10 cellular contexts compared by ENCODE assay signal in the genomic region with DNA sequence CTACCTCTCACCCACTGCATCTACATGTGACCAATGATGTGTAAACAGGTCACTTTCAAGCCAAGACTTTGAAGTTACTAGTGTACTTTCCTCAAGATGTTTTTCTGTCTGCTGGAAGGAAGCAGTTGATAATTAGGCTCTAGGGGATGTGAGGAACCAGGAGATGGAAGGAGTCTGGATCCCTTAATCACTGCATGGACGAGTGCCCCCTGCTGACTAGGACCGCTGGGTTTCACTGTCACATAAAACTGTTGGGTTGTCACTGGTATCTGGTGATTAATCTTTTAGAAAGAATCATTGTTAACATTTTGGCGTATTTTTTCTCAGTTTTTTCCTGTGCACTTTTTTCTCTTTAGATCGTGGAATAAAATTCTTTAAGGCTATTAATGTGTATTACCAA.
DNase-seq lines count a peak whose midpoint lies in the region; ATAC-seq and TF ChIP-seq lines count a peak whose summit lies in the region.
"Had no signal": no experiment of that assay in that cellular context is flagged by ENCODE, and none has a peak within 500 bp of the region (broad histone marks: within the 10 kb centered on the region; RNA-seq: fewer than 3 reads in every experiment).

No MANE protein-coding gene starts in this region.

- H3K9me3 ChIP-seq in OCI-LY3 (ENCODE audit: insufficient read depth, low read length): no peaks in the 10 kb centered on the region
- no peaks in the 10 kb centered on the region for H3K9me3 ChIP-seq in testis

- no peak overlapping the region for H3K27ac Mint-ChIP-seq in activated CD8-positive, alpha-beta T cell treated with anti-CD3 and anti-CD28 coated beads for 36 hours
- H3K27ac Mint-ChIP-seq in activated CD8-positive, alpha-beta T cell treated with anti-CD3 and anti-CD28 coated beads, Interleukin-2, amount 10 ng/mL, durations not matched to agents 7 days and 5 days: no peak overlapping the region
- H3K27ac Mint-ChIP-seq: CD14-positive monocyte, memory B cell had no signal

- peak; percentile 13 for DNase-seq in activated CD8-positive, alpha-beta T cell treated with anti-CD3 and anti-CD28 coated beads for 36 hours
- DNase-seq in activated CD8-positive, alpha-beta T cell treated with anti-CD3 and anti-CD28 coated beads, Interleukin-2, amount 10 ng/mL, durations not matched to agents 7 days and 5 days: no peak
- peak; percentile 42 for DNase-seq in fibroblast of mammary gland (ENCODE audit: low read depth)
- DNase-seq in testis: peak; percentile 33
- DNase-seq in stimulated activated naive CD4-positive, alpha-beta T cell (lab: John Stamatoyannopoulos, UW): no peak
- DNase-seq in DMS79 (lab: John Stamatoyannopoulos, UW): no peak

- 68 to 70% methylated on average over 4 of the region's 4 CpGs for WGBS in testis, 2 donors

- no peaks in the 10 kb centered on the region for H4K20me1 ChIP-seq in OCI-LY3 (ENCODE audit: insufficient read depth, low read length)

- H3K36me3 Mint-ChIP-seq in activated CD8-positive, alpha-beta T cell treated with anti-CD3 and anti-CD28 coated beads for 36 hours (ENCODE audit: low read depth): no peaks in the 10 kb centered on the region
- no peaks in the 10 kb centered on the region for H3K36me3 Mint-ChIP-seq in activated CD8-positive, alpha-beta T cell treated with anti-CD3 and anti-CD28 coated beads, Interleukin-2, amount 10 ng/mL, durations not matched to agents 7 days and 5 days (ENCODE audit: low read depth)
- H3K36me3 Mint-ChIP-seq: CD14-positive monocyte had no signal

- no peaks in the 10 kb centered on the region for H3K27me3 ChIP-seq in OCI-LY3 (ENCODE audit: low read depth, low read length)
- H3K27me3 ChIP-seq in testis: no peaks in the 10 kb centered on the region

- H3K4me1 ChIP-seq in OCI-LY3 (ENCODE audit: low read length): no peaks in the 10 kb centered on the region
- no peaks in the 10 kb centered on the region for H3K4me1 ChIP-seq in testis

- POLR2A ChIA-PET in activated CD8-positive, alpha-beta T cell treated with anti-CD3 and anti-CD28 coated beads for 36 hours (lab: Charles Lee): no interaction called here
- POLR2A ChIA-PET in activated CD8-positive, alpha-beta T cell treated with anti-CD3 and anti-CD28 coated beads, Interleukin-2, amount 10 ng/mL, durations not matched to agents 7 days and 5 days (lab: Charles Lee): no interaction called here

- intact Hi-C loops in activated CD8-positive, alpha-beta T cell treated with anti-CD3 and anti-CD28 coated beads for 36 hours (cut with micrococcal nuclease): no loop called here
- intact Hi-C loops in testis (cut with DNase I; ENCODE audit: low total_unique reads): no loop called here

- no peaks in the 10 kb centered on the region for H3K36me3 ChIP-seq in OCI-LY3 (replicated peaks; ENCODE audit: low read depth, low read length)
- no peaks in the 10 kb centered on the region for H3K36me3 ChIP-seq in testis (ENCODE audit: low read depth, missing control alignments)

- H3K27ac ChIP-seq in OCI-LY3 (ENCODE audit: low read length): no peak overlapping the region
- H3K27ac ChIP-seq in testis: no peak overlapping the region

- H3K4me3 Mint-ChIP-seq in activated CD8-positive, alpha-beta T cell treated with anti-CD3 and anti-CD28 coated beads for 36 hours: no peak overlapping the region
- no peak overlapping the region for H3K4me3 Mint-ChIP-seq in activated CD8-positive, alpha-beta T cell treated with anti-CD3 and anti-CD28 coated beads, Interleukin-2, amount 10 ng/mL, durations not matched to agents 7 days and 5 days
- H3K4me3 Mint-ChIP-seq: CD14-positive monocyte, memory B cell had no signal

- TF ChIP-seq CTCF in activated CD8-positive, alpha-beta T cell treated with anti-CD3 and anti-CD28 coated beads for 36 hours (IDR thresholded peaks at IDR 0.05): no peak
- peak; percentile 31 for TF ChIP-seq CTCF in OCI-LY3 (IDR thresholded peaks at IDR 0.05; ENCODE audit: low read depth, low read length)
- TF ChIP-seq CTCF in fibroblast of mammary gland (conservative IDR thresholded peaks at IDR 0.05; ENCODE audit: control insufficient read depth, insufficient read depth, low read depth, low read length): peak; percentile 53
- TF ChIP-seq CTCF in testis (IDR thresholded peaks at IDR 0.05): peak in 1 of 3 experiments; percentile 14

- H3K9me3 Mint-ChIP-seq in activated CD8-positive, alpha-beta T cell treated with anti-CD3 and anti-CD28 coated beads for 36 hours: no peaks in the 10 kb centered on the region
- H3K9me3 Mint-ChIP-seq in activated CD8-positive, alpha-beta T cell treated with anti-CD3 and anti-CD28 coated beads, Interleukin-2, amount 10 ng/mL, durations not matched to agents 7 days and 5 days (ENCODE audit: insufficient read depth): no peaks in the 10 kb centered on the region

- no peaks in the 10 kb centered on the region for H3K79me2 ChIP-seq in OCI-LY3 (ENCODE audit: low read length)

- H3K27me3 Mint-ChIP-seq in activated CD8-positive, alpha-beta T cell treated with anti-CD3 and anti-CD28 coated beads for 36 hours: no peaks in the 10 kb centered on the region
- peaks cover 7% of the 10 kb centered on the region for H3K27me3 Mint-ChIP-seq in activated CD8-positive, alpha-beta T cell treated with anti-CD3 and anti-CD28 coated beads, Interleukin-2, amount 10 ng/mL, durations not matched to agents 7 days and 5 days (ENCODE audit: low read depth)

- no peak for TF ChIP-seq POLR2A in testis (IDR thresholded peaks at IDR 0.05)

- no peak for ATAC-seq in activated CD8-positive, alpha-beta T cell treated with anti-CD3 and anti-CD28 coated beads for 36 hours
- no peak for ATAC-seq in activated CD8-positive, alpha-beta T cell treated with anti-CD3 and anti-CD28 coated beads, Interleukin-2, amount 10 ng/mL, durations not matched to agents 7 days and 5 days
- no peak for ATAC-seq in HG03108 (IDR thresholded peaks at IDR 0.05; ENCODE audit: unreplicated experiment)

- no peaks in the 10 kb centered on the region for H3K4me1 Mint-ChIP-seq in activated CD8-positive, alpha-beta T cell treated with anti-CD3 and anti-CD28 coated beads for 36 hours (ENCODE audit: low read depth)
- H3K4me1 Mint-ChIP-seq in activated CD8-positive, alpha-beta T cell treated with anti-CD3 and anti-CD28 coated beads, Interleukin-2, amount 10 ng/mL, durations not matched to agents 7 days and 5 days (ENCODE audit: low read depth): no peaks in the 10 kb centered on the region
- H3K4me1 Mint-ChIP-seq: CD14-positive monocyte, memory B cell had no signal

- H3K4me3 ChIP-seq in OCI-LY3 (ENCODE audit: low read length) (no peak overlapping the region), fibroblast of mammary gland (ENCODE audit: control insufficient read depth, low read depth, low read length) (no peak overlapping the region), testis (no peak overlapping the region)

- CTCF ChIA-PET in activated CD8-positive, alpha-beta T cell treated with anti-CD3 and anti-CD28 coated beads for 36 hours (lab: Charles Lee): no interaction called here
- CTCF ChIA-PET in activated CD8-positive, alpha-beta T cell treated with anti-CD3 and anti-CD28 coated beads, Interleukin-2, amount 10 ng/mL, durations not matched to agents 7 days and 5 days (lab: Charles Lee): no interaction called here

- H3K9ac ChIP-seq in OCI-LY3 (ENCODE audit: low read length): no peak overlapping the region

- H3K4me2 ChIP-seq in OCI-LY3 (ENCODE audit: low read length): no peak overlapping the region

- no peak overlapping the region for H2AFZ ChIP-seq in OCI-LY3 (ENCODE audit: low read depth, low read length)

Comparison
In these comparisons a context has a peak if more than half of its experiments do, and no peak if none do; other contexts are left out.
1. DNase-seq: peak in activated CD8-positive, alpha-beta T cell treated with anti-CD3 and anti-CD28 coated beads for 36 hours (single experiment), fibroblast of mammary gland (single experiment) and testis (single experiment); none in activated CD8-positive, alpha-beta T cell treated with anti-CD3 and anti-CD28 coated beads, Interleukin-2, amount 10 ng/mL, durations not matched to agents 7 days and 5 days (single experiment), stimulated activated naive CD4-positive, alpha-beta T cell (0 of 6) and DMS79 (single experiment).